In genomic region chr18:58042826-58043362, GRCh38 we compare ENCODE assay signal across 8 cellular contexts. TPM values are rescaled to one million over a fixed set of nuclear protein-coding genes. Genes with fewer than 3 reads are reported as not detected.
A peak's percentile ranks its signal among the peaks of the same experiment; 100 is the strongest.
DNase-seq lines count a peak whose midpoint lies in the region; ATAC-seq and TF ChIP-seq lines count a peak whose summit lies in the region.

No MANE protein-coding gene starts in this region.

- H3K9me3 Mint-ChIP-seq in activated naive CD4-positive, alpha-beta T cell treated with anti-CD3 and anti-CD28 coated beads for 36 hours, result no peaks in the 10 kb centered on the region
- H3K9me3 Mint-ChIP-seq in type B pancreatic cell, result no peaks in the 10 kb centered on the region

- no peak for DNase-seq in activated naive CD4-positive, alpha-beta T cell treated with anti-CD3 and anti-CD28 coated beads for 36 hours
- DNase-seq in activated naive CD4-positive, alpha-beta T cell treated with Interleukin-2 at 50 U/mL for 16 hours, result no peak
- DNase-seq in adipocyte (ENCODE audit: low read depth), result peak; percentile 38
- no peak for DNase-seq in left colon
- no peak for DNase-seq in type B pancreatic cell (ENCODE audit: extremely low spot score, unreplicated experiment)
- DNase-seq in SKM-1 (lab: John Stamatoyannopoulos, UW; ENCODE audit: unreplicated experiment), result no peak
- DNase-seq in AML-193 (lab: John Stamatoyannopoulos, UW), result no peak

- H3K27me3 ChIP-seq in adipocyte (replicated peaks; ENCODE audit: control insufficient read depth, insufficient read depth, low read length), result no peaks in the 10 kb centered on the region

- peaks cover 25% of the 10 kb centered on the region for H3K4me1 Mint-ChIP-seq in activated naive CD4-positive, alpha-beta T cell treated with anti-CD3 and anti-CD28 coated beads for 36 hours (ENCODE audit: low read depth)
- H3K4me1 Mint-ChIP-seq in type B pancreatic cell (ENCODE audit: unreplicated experiment), result peaks cover 30% of the 10 kb centered on the region

- peaks cover 10% of the 10 kb centered on the region for H3K27me3 Mint-ChIP-seq in activated naive CD4-positive, alpha-beta T cell treated with anti-CD3 and anti-CD28 coated beads for 36 hours (ENCODE audit: low read depth)
- no peaks in the 10 kb centered on the region for H3K27me3 Mint-ChIP-seq in type B pancreatic cell

- H3K36me3 Mint-ChIP-seq in activated naive CD4-positive, alpha-beta T cell treated with anti-CD3 and anti-CD28 coated beads for 36 hours (ENCODE audit: low read depth), result no peaks in the 10 kb centered on the region
- no peaks in the 10 kb centered on the region for H3K36me3 Mint-ChIP-seq in type B pancreatic cell

- H3K36me3 ChIP-seq in adipocyte (ENCODE audit: control insufficient read depth, insufficient read depth, low read length, severe bottlenecking), result no peaks in the 10 kb centered on the region

- no peaks in the 10 kb centered on the region for H3K9me3 ChIP-seq in adipocyte (ENCODE audit: control insufficient read depth, low read length)

- no peak for TF ChIP-seq CTCF in type B pancreatic cell (conservative IDR thresholded peaks at IDR 0.05)

- H3K27ac Mint-ChIP-seq in activated naive CD4-positive, alpha-beta T cell treated with anti-CD3 and anti-CD28 coated beads for 36 hours, result no peak overlapping the region
- peak overlapping the region; percentile 85 for H3K27ac Mint-ChIP-seq in type B pancreatic cell

- peak overlapping the region; percentile 83 for H3K4me3 ChIP-seq in adipocyte (ENCODE audit: low read length)

- CTCF ChIA-PET in activated naive CD4-positive, alpha-beta T cell treated with anti-CD3 and anti-CD28 coated beads for 36 hours (lab: Charles Lee), result interaction anchor here (0.6 to 1.7 kb wide), 24 partner anchors 9 to 454 kb away, joined by 3 to 21 read pairs (median 4); no protein-coding TSS in a partner anchor

- ATAC-seq in left colon, result peak; percentile 15
- no peak for ATAC-seq in HG03196 (IDR thresholded peaks at IDR 0.05; ENCODE audit: unreplicated experiment)

- peak overlapping the region; percentile 78 for H3K4me3 Mint-ChIP-seq in activated naive CD4-positive, alpha-beta T cell treated with anti-CD3 and anti-CD28 coated beads for 36 hours
- H3K4me3 Mint-ChIP-seq in type B pancreatic cell, result peak overlapping the region; percentile 90

- H3K9ac ChIP-seq in adipocyte (ENCODE audit: low read length), result peak overlapping the region; percentile 81

- intact Hi-C loops in activated naive CD4-positive, alpha-beta T cell treated with anti-CD3 and anti-CD28 coated beads for 36 hours (cut with micrococcal nuclease), result loop anchor here (1.0 to 10.0 kb wide), 12 partner anchors 37 to 1314 kb away; partner anchors contain the start of genes FECH and LMAN1
- intact Hi-C loops in left colon (cut with DNase I, micrococcal nuclease), result loop anchor here (5.0 to 10.0 kb wide), 4 partner anchors 79 to 408 kb away; no protein-coding TSS in a partner anchor

- H3K4me1 ChIP-seq in adipocyte (ENCODE audit: control insufficient read depth, insufficient read depth, low read length), result peaks cover 29% of the 10 kb centered on the region

RNA-seq across cellular contexts. Expression of gene NEDD4L, which starts 1.1 kb away (rescaled TPM):
- total RNA-seq in activated naive CD4-positive, alpha-beta T cell treated with anti-CD3 and anti-CD28 coated beads for 36 hours, result 1 to 10 TPM; 5.3 to 5.6 TPM
- total RNA-seq in left colon (100 to 1,000 TPM; 176 to 332 TPM), type B pancreatic cell (ENCODE audit: low replicate concordance) (84.7 and 93.5 TPM in 2 replicates)

Comparison
In these comparisons a context has a peak if more than half of its experiments do, and no peak if none do; other contexts are left out.
1. RNA of gene NEDD4L, which starts 1.1 kb away (total RNA-seq): 176 to 332 TPM in left colon and 84.7 to 93.5 TPM in type B pancreatic cell; 5.3 to 5.6 TPM in activated naive CD4-positive, alpha-beta T cell treated with anti-CD3 and anti-CD28 coated beads for 36 hours; every median in the first group is over 10 times any median in the second.